ENCODE assay signal across 40 cellular contexts in the genomic region with DNA sequence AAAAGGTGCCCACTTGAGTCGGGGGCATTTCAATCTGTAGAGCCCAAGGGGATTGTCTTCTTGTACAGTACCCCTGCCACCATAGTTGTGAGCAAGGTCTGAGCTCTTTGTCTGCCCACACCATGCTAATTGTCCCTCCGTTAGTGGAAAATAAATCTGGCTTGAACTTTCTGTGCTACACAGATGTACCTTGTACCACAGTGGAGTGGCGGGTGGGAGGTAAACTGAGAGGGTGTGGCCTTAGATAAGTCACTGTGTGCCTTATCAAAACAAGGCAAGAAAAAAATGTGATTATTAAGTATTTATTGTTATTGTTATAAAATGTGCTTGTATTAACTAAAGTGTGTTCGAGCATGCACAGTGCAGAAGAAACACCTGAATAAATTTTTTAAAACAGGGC.
"Had no signal": no experiment of that assay in that cellular context is flagged by ENCODE, and none has a peak within 500 bp of the region (broad histone marks: within the 10 kb centered on the region; RNA-seq: fewer than 3 reads in every experiment).

No MANE protein-coding gene starts in this region.

- H3K36me3 ChIP-seq: adrenal gland, ascending aorta, brain microvascular endothelial cell, breast epithelium, cardiac muscle cell had no signal

- H3K9me3 ChIP-seq: adrenal gland, ascending aorta, body of pancreas, breast epithelium had no signal

- DNase-seq: activated effector memory CD4-positive, alpha-beta T cell treated with anti-CD3 and anti-CD28 coated beads, Interleukin-2, amount 50 U/mL, for 16 hours; activated effector memory CD4-positive, alpha-beta T cell treated with Interleukin-2 at 50 U/mL for 16 hours; activated gamma-delta T cell; activated gamma-delta T cell treated with Interleukin-2 at 50 U/mL for 16 hours; activated naive CD4-positive, alpha-beta T cell; activated naive CD4-positive, alpha-beta T cell treated with anti-CD3 and anti-CD28 coated beads for 36 hours; activated naive CD4-positive, alpha-beta T cell treated with anti-CD3 and anti-CD28 coated beads, Interleukin-2, amount 10 ng/mL, durations not matched to agents 7 days and 5 days; activated naive CD4-positive, alpha-beta T cell treated with anti-CD3 and anti-CD28 coated beads, Interleukin-2, amount 50 U/mL, for 16 hours; activated naive CD4-positive, alpha-beta T cell treated with Interleukin-2 at 50 U/mL for 16 hours; activated naive CD8-positive, alpha-beta T cell treated with anti-CD3 and anti-CD28 coated beads for 36 hours; activated naive CD8-positive, alpha-beta T cell treated with anti-CD3 and anti-CD28 coated beads, Interleukin-2, amount 10 ng/mL, durations not matched to agents 7 days and 5 days; activated naive CD8-positive, alpha-beta T cell treated with anti-CD3 and anti-CD28 coated beads, Interleukin-2, amount 50 U/mL, for 24 hours; activated T-cell treated with anti-CD3 and anti-CD28 coated beads, Interleukin-2, amount 50 U/mL, for 1 hour; activated T-cell treated with anti-CD3 and anti-CD28 coated beads, Interleukin-2, amount 50 U/mL, for 24 hours; activated T-cell treated with anti-CD3 and anti-CD28 coated beads, Interleukin-2, amount 50 U/mL, for 4 hours; activated T-cell treated with anti-CD3 and anti-CD28 coated beads, Interleukin-2, amount 50 U/mL, for 48 hours; activated T-cell treated with anti-CD3 and anti-CD28 coated beads, Interleukin-2, amount 50 U/mL, for 72 hours; adrenal gland; amniotic stem cell; amygdala; anterior cingulate cortex; aorta; body of pancreas; caudate nucleus; central memory CD4-positive, alpha-beta T cell; cerebellar nuclear complex had no signal

- H3K27me3 Mint-ChIP-seq: brain had no signal

- H3K4me3 Mint-ChIP-seq: activated naive CD4-positive, alpha-beta T cell treated with anti-CD3 and anti-CD28 coated beads for 36 hours; activated naive CD4-positive, alpha-beta T cell treated with anti-CD3 and anti-CD28 coated beads, Interleukin-2, amount 10 ng/mL, durations not matched to agents 7 days and 5 days; activated naive CD4-positive, alpha-beta T cell treated with anti-CD3 and anti-CD28 coated beads, Interleukin-2, amount 50 U/mL, for 24 hours; activated naive CD8-positive, alpha-beta T cell; activated naive CD8-positive, alpha-beta T cell treated with anti-CD3 and anti-CD28 coated beads for 36 hours; activated naive CD8-positive, alpha-beta T cell treated with anti-CD3 and anti-CD28 coated beads, Interleukin-2, amount 10 ng/mL, durations not matched to agents 7 days and 5 days; activated naive CD8-positive, alpha-beta T cell treated with anti-CD3 and anti-CD28 coated beads, Interleukin-2, amount 50 U/mL, for 24 hours; activated T-cell treated with anti-CD3 and anti-CD28 coated beads, Interleukin-2, amount 50 U/mL, for 24 hours; activated T-cell treated with anti-CD3 and anti-CD28 coated beads, Interleukin-2, amount 50 U/mL, for 4 hours; activated T-cell treated with anti-CD3 and anti-CD28 coated beads, Interleukin-2, amount 50 U/mL, for 72 hours; activated T-helper 1 cell treated with anti-CD3 and anti-CD28 coated beads, Interleukin-12 subunit alpha, Interleukin-12 subunit beta, Interleukin-2, Interleukin-4 antibody, amounts not matched to agents 30 ng/mL and 10 ng/mL and 1 ng/mL, durations not matched to agents 14 hours and 24 hours and 36 hours; activated T-helper 17 cell treated with anti-CD3 and anti-CD28 coated beads, Interleukin-2, amount 50 U/mL, for 72 hours; brain; central memory CD8-positive, alpha-beta T cell had no signal

- H3K27ac Mint-ChIP-seq: activated naive CD4-positive, alpha-beta T cell treated with anti-CD3 and anti-CD28 coated beads for 36 hours; activated naive CD4-positive, alpha-beta T cell treated with anti-CD3 and anti-CD28 coated beads, Interleukin-2, amount 10 ng/mL, durations not matched to agents 7 days and 5 days; activated naive CD4-positive, alpha-beta T cell treated with anti-CD3 and anti-CD28 coated beads, Interleukin-2, amount 50 U/mL, for 24 hours; activated naive CD4-positive, alpha-beta T cell treated with anti-CD3 and anti-CD28 coated beads, Interleukin-2, amount 50 U/mL, for 72 hours; activated naive CD8-positive, alpha-beta T cell; activated naive CD8-positive, alpha-beta T cell treated with anti-CD3 and anti-CD28 coated beads for 36 hours; activated naive CD8-positive, alpha-beta T cell treated with anti-CD3 and anti-CD28 coated beads, Interleukin-2, amount 10 ng/mL, durations not matched to agents 7 days and 5 days; activated naive CD8-positive, alpha-beta T cell treated with anti-CD3 and anti-CD28 coated beads, Interleukin-2, amount 50 U/mL, for 24 hours; activated T-cell treated with anti-CD3 and anti-CD28 coated beads, Interleukin-2, amount 50 U/mL, for 24 hours; activated T-cell treated with anti-CD3 and anti-CD28 coated beads, Interleukin-2, amount 50 U/mL, for 72 hours; activated T-helper 1 cell treated with anti-CD3 and anti-CD28 coated beads, Interleukin-12 subunit alpha, Interleukin-12 subunit beta, Interleukin-2, Interleukin-4 antibody, amounts not matched to agents 30 ng/mL and 10 ng/mL and 1 ng/mL, durations not matched to agents 14 hours and 24 hours and 36 hours; activated T-helper 17 cell treated with anti-CD3 and anti-CD28 coated beads, Interleukin-2, amount 50 U/mL, for 72 hours; activated T-helper 2 cell treated with anti-CD3 and anti-CD28 coated beads, Interferon-gamma antibody, Interleukin-2, Interleukin-4, amounts not matched to agents 10 μg/mL and 5 μg/mL and 100 μg/mL, durations not matched to agents 14 hours and 24 hours and 36 hours; brain had no signal

- H3K9me3 Mint-ChIP-seq: activated naive CD4-positive, alpha-beta T cell treated with anti-CD3 and anti-CD28 coated beads for 36 hours; activated naive CD4-positive, alpha-beta T cell treated with anti-CD3 and anti-CD28 coated beads, Interleukin-2, amount 10 ng/mL, durations not matched to agents 7 days and 5 days; activated naive CD4-positive, alpha-beta T cell treated with anti-CD3 and anti-CD28 coated beads, Interleukin-2, amount 50 U/mL, for 24 hours; activated naive CD4-positive, alpha-beta T cell treated with anti-CD3 and anti-CD28 coated beads, Interleukin-2, amount 50 U/mL, for 72 hours; activated naive CD8-positive, alpha-beta T cell treated with anti-CD3 and anti-CD28 coated beads for 36 hours; activated naive CD8-positive, alpha-beta T cell treated with anti-CD3 and anti-CD28 coated beads, Interleukin-2, amount 10 ng/mL, durations not matched to agents 7 days and 5 days; activated naive CD8-positive, alpha-beta T cell treated with anti-CD3 and anti-CD28 coated beads, Interleukin-2, amount 50 U/mL, for 24 hours; activated T-cell treated with anti-CD3 and anti-CD28 coated beads, Interleukin-2, amount 50 U/mL, for 24 hours; activated T-cell treated with anti-CD3 and anti-CD28 coated beads, Interleukin-2, amount 50 U/mL, for 4 hours; activated T-cell treated with anti-CD3 and anti-CD28 coated beads, Interleukin-2, amount 50 U/mL, for 72 hours; activated T-helper 1 cell treated with anti-CD3 and anti-CD28 coated beads, Interleukin-12 subunit alpha, Interleukin-12 subunit beta, Interleukin-2, Interleukin-4 antibody, amounts not matched to agents 30 ng/mL and 10 ng/mL and 1 ng/mL, durations not matched to agents 14 hours and 24 hours and 36 hours; activated T-helper 17 cell treated with anti-CD3 and anti-CD28 coated beads, Interleukin-2, amount 50 U/mL, for 72 hours; activated T-helper 2 cell treated with anti-CD3 and anti-CD28 coated beads, Interferon-gamma antibody, Interleukin-2, Interleukin-4, amounts not matched to agents 10 μg/mL and 5 μg/mL and 100 μg/mL, durations not matched to agents 14 hours and 24 hours and 36 hours; central memory CD8-positive, alpha-beta T cell had no signal

- H3K27ac ChIP-seq: adrenal gland, ascending aorta, body of pancreas, brain microvascular endothelial cell, breast epithelium, cardiac muscle cell had no signal

- FAIRE-seq: astrocyte, bronchial epithelial cell had no signal

- H3K36me3 Mint-ChIP-seq: activated naive CD4-positive, alpha-beta T cell treated with anti-CD3 and anti-CD28 coated beads, Interleukin-2, amount 10 ng/mL, durations not matched to agents 7 days and 5 days; activated naive CD4-positive, alpha-beta T cell treated with anti-CD3 and anti-CD28 coated beads, Interleukin-2, amount 50 U/mL, for 24 hours; activated naive CD4-positive, alpha-beta T cell treated with anti-CD3 and anti-CD28 coated beads, Interleukin-2, amount 50 U/mL, for 72 hours; activated naive CD8-positive, alpha-beta T cell; activated naive CD8-positive, alpha-beta T cell treated with anti-CD3 and anti-CD28 coated beads for 36 hours; activated naive CD8-positive, alpha-beta T cell treated with anti-CD3 and anti-CD28 coated beads, Interleukin-2, amount 10 ng/mL, durations not matched to agents 7 days and 5 days had no signal

- H3K4me1 ChIP-seq: body of pancreas had no signal

- H3K27me3 ChIP-seq: adrenal gland, ascending aorta, body of pancreas, brain microvascular endothelial cell, breast epithelium had no signal

- H3K4me3 ChIP-seq: adrenal gland, ascending aorta, body of pancreas, breast epithelium, cardiac muscle cell had no signal

- H3K4me1 Mint-ChIP-seq: activated naive CD4-positive, alpha-beta T cell treated with anti-CD3 and anti-CD28 coated beads, Interleukin-2, amount 10 ng/mL, durations not matched to agents 7 days and 5 days; activated naive CD4-positive, alpha-beta T cell treated with anti-CD3 and anti-CD28 coated beads, Interleukin-2, amount 50 U/mL, for 24 hours; activated naive CD8-positive, alpha-beta T cell treated with anti-CD3 and anti-CD28 coated beads for 36 hours; activated naive CD8-positive, alpha-beta T cell treated with anti-CD3 and anti-CD28 coated beads, Interleukin-2, amount 10 ng/mL, durations not matched to agents 7 days and 5 days; activated naive CD8-positive, alpha-beta T cell treated with anti-CD3 and anti-CD28 coated beads, Interleukin-2, amount 50 U/mL, for 24 hours; activated T-helper 17 cell treated with anti-CD3 and anti-CD28 coated beads, Interleukin-2, amount 50 U/mL, for 72 hours; central memory CD8-positive, alpha-beta T cell had no signal

- ATAC-seq: activated naive CD4-positive, alpha-beta T cell treated with anti-CD3 and anti-CD28 coated beads, Interleukin-2, amount 50 U/mL, for 72 hours; activated naive CD8-positive, alpha-beta T cell treated with anti-CD3 and anti-CD28 coated beads, Interleukin-2, amount 50 U/mL, for 24 hours; activated T-cell treated with anti-CD3 and anti-CD28 coated beads, Interleukin-2, amount 50 U/mL, for 4 hours; activated T-cell treated with anti-CD3 and anti-CD28 coated beads, Interleukin-2, amount 50 U/mL, for 72 hours; activated T-helper 17 cell treated with anti-CD3 and anti-CD28 coated beads, Interleukin-2, amount 50 U/mL, for 72 hours; body of pancreas had no signal
